8 cellular contexts compared by ENCODE assay signal in the genomic region with DNA sequence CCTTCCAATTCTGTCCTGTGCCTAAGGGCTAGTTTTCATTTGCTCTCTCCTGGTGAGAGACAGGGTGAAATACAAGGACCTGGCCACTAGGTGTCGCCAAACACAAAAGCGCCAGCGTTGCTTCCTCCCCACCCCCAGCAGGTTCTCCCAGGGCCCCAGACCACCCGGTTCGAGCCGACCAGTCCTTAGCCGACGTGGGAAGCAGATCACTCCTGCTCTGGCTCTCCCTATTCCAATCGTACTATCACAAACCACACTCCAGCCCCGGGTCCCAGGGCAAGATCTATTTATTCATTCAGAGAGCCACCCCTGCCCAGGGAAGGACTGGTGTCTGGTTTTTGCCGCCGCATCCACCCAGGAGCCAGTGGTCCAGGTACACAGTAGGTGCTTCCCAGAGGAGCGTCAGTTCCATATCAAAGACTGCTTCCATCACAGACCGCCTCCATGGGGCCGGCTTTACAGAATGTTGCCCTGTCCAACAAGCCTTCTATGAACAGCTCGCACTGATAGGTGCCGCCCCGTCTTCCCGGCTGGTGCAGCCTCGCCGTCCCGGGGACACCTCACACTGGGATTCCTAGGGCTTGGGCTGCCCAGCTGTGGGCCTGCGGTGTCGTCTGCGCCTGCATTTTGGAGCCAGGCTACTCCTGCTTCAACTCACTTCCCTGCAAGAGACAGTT. TPM values are rescaled to one million over a fixed set of nuclear protein-coding genes. Genes with fewer than 3 reads are reported as not detected.
DNase-seq lines count a peak whose midpoint lies in the region; ATAC-seq and TF ChIP-seq lines count a peak whose summit lies in the region.

No MANE protein-coding gene starts in this region.

- H3K27me3 ChIP-seq in SJSA1 (replicated peaks) (no peaks in the 10 kb centered on the region), thoracic aorta (replicated peaks; ENCODE audit: insufficient read depth) (no peaks in the 10 kb centered on the region)

- peak; percentile 32 for ATAC-seq in thoracic aorta (ENCODE audit: insufficient number of reproducible peaks, low FRiP score, low read depth)

- H3K4me1 ChIP-seq in SJSA1 (replicated peaks) = peaks cover 9% of the 10 kb centered on the region
- H3K4me1 ChIP-seq in thoracic aorta (ENCODE audit: control insufficient read depth in 1 of 2, low read depth in 2 of 2) = peaks cover 0 to 16% of the 10 kb centered on the region in 2 donors

- DNase-seq in GM12864 (ENCODE audit: low read depth) = peak; percentile 36
- DNase-seq in LHCN-M2 (ENCODE audit: low read depth) = peak; percentile 58
- DNase-seq in SJSA1 (ENCODE audit: low read depth in 1 of 2, low spot score in 2 of 2) = peak; percentile 78 to 88
- DNase-seq in activated naive CD4-positive, alpha-beta T cell treated with Interleukin-2 at 50 U/mL for 16 hours = peak; percentile 76
- peak; percentile 70 for DNase-seq in globus pallidus (ENCODE audit: low spot score)
- DNase-seq in occipital lobe (lab: John Stamatoyannopoulos, UW) = peak; percentile 56
- no peak for DNase-seq in thoracic aorta (ENCODE audit: low spot score)
- DNase-seq in NCI-H2107 (lab: John Stamatoyannopoulos, UW) = no peak

- TF ChIP-seq CTCF in GM12864 (IDR thresholded peaks at IDR 0.05; ENCODE audit: low read depth, low read length, missing control alignments) (peak; percentile 96), thoracic aorta (IDR thresholded peaks at IDR 0.05) (peak; percentile 95)

- H3K36me3 ChIP-seq in SJSA1 = no peaks in the 10 kb centered on the region; the same call in 1 of the 2 replicates
- H3K36me3 ChIP-seq in thoracic aorta = peaks cover 2% of the 10 kb centered on the region

- H3K9me3 ChIP-seq in SJSA1 (replicated peaks) (no peaks in the 10 kb centered on the region), thoracic aorta (no peaks in the 10 kb centered on the region)

- H3K27ac ChIP-seq in SJSA1 (no peak overlapping the region), thoracic aorta (peak overlapping the region; percentile 29 to 35)

- H3K4me3 ChIP-seq in GM12864 (ENCODE audit: low read depth, low read length) (no peak overlapping the region), SJSA1 (no peak overlapping the region), thoracic aorta (peak overlapping the region; percentile 58)

RNA-seq across cellular contexts. Expression of gene CTNNBIP1, which starts 35.0 kb away (rescaled TPM):
- total RNA-seq in LHCN-M2 (2014; rRNA removed) (18.0 and 23.3 TPM in 2 replicates), occipital lobe (40.1 TPM), thoracic aorta (10 to 100 TPM; 13.4 to 22.3 TPM)
- 10.7 TPM for polyA plus RNA-seq in LHCN-M2 (2012)
- 28.7 and 37.6 TPM in 2 replicates for total RNA-seq in SJSA1 (2014; rRNA removed; shearing (Covaris generic))

RNA-seq across cellular contexts. Expression of gene CLSTN1, which starts 51.3 kb away (rescaled TPM):
- total RNA-seq in LHCN-M2 (2014; rRNA removed) (30.8 and 32.3 TPM in 2 replicates), occipital lobe (129 TPM), thoracic aorta (10 to 100 TPM; 78.6 to 81.9 TPM)
- polyA plus RNA-seq in LHCN-M2 (2012) = 41.5 TPM
- 41.2 and 64.3 TPM in 2 replicates for total RNA-seq in SJSA1 (2014; rRNA removed; shearing (Covaris generic))

Comparison
In these comparisons a context has a peak if more than half of its experiments do, and no peak if none do; other contexts are left out.
1. DNase-seq: peak in GM12864 (single experiment), LHCN-M2 (single experiment), SJSA1 (2 of 2), activated naive CD4-positive, alpha-beta T cell treated with Interleukin-2 at 50 U/mL for 16 hours (single experiment), globus pallidus (single experiment) and occipital lobe (single experiment); none in thoracic aorta (single experiment) and NCI-H2107 (single experiment).